In the genomic region with DNA sequence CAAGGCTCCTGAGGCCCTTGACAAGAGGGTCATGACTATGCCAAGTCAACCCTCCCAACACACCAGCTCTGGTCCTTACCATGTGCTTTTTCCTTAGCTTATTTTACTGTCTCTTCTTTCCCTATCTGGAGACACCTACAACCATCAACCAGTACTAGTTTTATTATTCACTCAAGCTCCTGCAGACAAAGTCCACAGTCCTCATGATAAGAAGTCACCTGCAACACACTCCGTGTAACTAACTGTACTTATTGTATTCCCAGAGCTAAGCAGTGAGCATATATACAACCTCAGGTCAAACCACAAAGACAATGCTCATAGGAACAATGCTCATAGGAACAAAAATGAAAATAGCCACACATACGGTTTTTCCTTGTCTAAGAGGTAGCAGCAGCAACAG, we compare ENCODE assay signal across 21 cellular contexts. TPM values are rescaled to one million over a fixed set of nuclear protein-coding genes. Genes with fewer than 3 reads are reported as not detected.
A peak's percentile ranks its signal among the peaks of the same experiment; 100 is the strongest.
DNase-seq lines count a peak whose midpoint lies in the region; ATAC-seq, FAIRE-seq and TF ChIP-seq lines count a peak whose summit lies in the region.
"Had no signal": no experiment of that assay in that cellular context is flagged by ENCODE, and none has a peak within 500 bp of the region (broad histone marks: within the 10 kb centered on the region; RNA-seq: fewer than 3 reads in every experiment).

No MANE protein-coding gene starts in this region.

- 76% methylated on average over 2 of the region's 2 CpGs for WGBS in HepG2 (ENCODE audit: low lambda C conversion rate)
- 58% methylated on average over 2 of the region's 2 CpGs for WGBS in right lobe of liver (ENCODE audit: insufficient coverage, low coverage, low lambda C conversion rate, missing lambda C conversion rate)
- WGBS in endodermal cell (ENCODE audit: insufficient coverage in 1 of 2, insufficient read length in 1 of 2), 2 experiments = 93 to 95% methylated on average over 2 of the region's 2 CpGs

- H3K27me3 ChIP-seq in HepG2 (ENCODE audit: control insufficient read depth in 1 of 2, insufficient read depth in 2 of 2, low read length in 2 of 2) (no peaks in the 10 kb centered on the region), right lobe of liver (no peaks in the 10 kb centered on the region), endodermal cell (ENCODE audit: control insufficient read depth, insufficient read depth, low read length, poor library complexity, severe bottlenecking) (no peaks in the 10 kb centered on the region)

- no peak overlapping the region for H3K4me3 Mint-ChIP-seq in endodermal cell
- no peak overlapping the region for H3K4me3 Mint-ChIP-seq in stimulated activated effector memory CD8-positive, alpha-beta T cell treated with anti-CD3 and anti-CD28 coated beads, Interleukin-12 subunit alpha, Interleukin-12 subunit beta, amount 100 ng/mL, for 72 hours
- no peak overlapping the region for H3K4me3 Mint-ChIP-seq in activated naive CD4-positive, alpha-beta T cell treated with anti-CD3 and anti-CD28 coated beads for 36 hours
- H3K4me3 Mint-ChIP-seq: B cell, GM23338, H9 had no signal

- no peak for TF ChIP-seq RAD21 in HepG2 (CRISPR knock-in tag; IDR thresholded peaks at IDR 0.05)

- peaks cover 85% of the 10 kb centered on the region for H3K36me3 Mint-ChIP-seq in endodermal cell (ENCODE audit: low read depth)
- H3K36me3 Mint-ChIP-seq in stimulated activated effector memory CD8-positive, alpha-beta T cell treated with anti-CD3 and anti-CD28 coated beads, Interleukin-12 subunit alpha, Interleukin-12 subunit beta, amount 100 ng/mL, for 72 hours = peaks cover 83% of the 10 kb centered on the region
- H3K36me3 Mint-ChIP-seq in activated naive CD4-positive, alpha-beta T cell treated with anti-CD3 and anti-CD28 coated beads for 36 hours (ENCODE audit: low read depth) = peaks cover 64% of the 10 kb centered on the region

- POLR2A ChIA-PET in HepG2 (lab: Yijun Ruan, JAX) = no interaction called here
- POLR2A ChIA-PET in RWPE1 (lab: Yijun Ruan, JAX; ENCODE audit: low non-redundant PET) = no interaction called here

- ATAC-seq in HepG2 (no peak), right lobe of liver (no peak), HG03280 (IDR thresholded peaks at IDR 0.05; ENCODE audit: unreplicated experiment) (no peak)
- no peak for ATAC-seq in stimulated activated effector memory CD8-positive, alpha-beta T cell treated with anti-CD3 and anti-CD28 coated beads, Interleukin-12 subunit alpha, Interleukin-12 subunit beta, amount 100 ng/mL, for 72 hours
- ATAC-seq: GM23338 had no signal

- H3K9ac ChIP-seq in HepG2 (ENCODE audit: insufficient read depth, low read depth, low read length) (no peak overlapping the region), endodermal cell (ENCODE audit: extremely low read depth, low read length, poor library complexity, severe bottlenecking) (no peak overlapping the region)
- H3K9ac ChIP-seq: KMS-11 had no signal

- H3K79me2 ChIP-seq in HepG2 (ENCODE audit: insufficient read depth, low read length) = peaks cover 6% of the 10 kb centered on the region

- TF ChIP-seq CTCF in HepG2 (CRISPR knock-in tag; IDR thresholded peaks at IDR 0.05) (no peak), right lobe of liver (IDR thresholded peaks at IDR 0.05) (no peak), RWPE1 (conservative IDR thresholded peaks at IDR 0.05; ENCODE audit: low read depth) (no peak), endodermal cell (conservative IDR thresholded peaks at IDR 0.05) (no peak)

- no peak for FAIRE-seq in HepG2 (lab: Jason Lieb, UNC)
- FAIRE-seq: G401.6 had no signal

- H3K27ac ChIP-seq in HepG2 (ENCODE audit: extremely low read length, insufficient read depth, low read length) (no peak overlapping the region), right lobe of liver (no peak overlapping the region), RWPE1 (peak overlapping the region; percentile 27; the same call in 1 of the 2 replicates), endodermal cell (ENCODE audit: low read depth, low read length) (no peak overlapping the region)
- H3K27ac ChIP-seq: C4-2B, KMS-11 had no signal

- H3K27ac Mint-ChIP-seq in endodermal cell = peak overlapping the region; percentile 10
- peak overlapping the region; percentile 38 for H3K27ac Mint-ChIP-seq in stimulated activated effector memory CD8-positive, alpha-beta T cell treated with anti-CD3 and anti-CD28 coated beads, Interleukin-12 subunit alpha, Interleukin-12 subunit beta, amount 100 ng/mL, for 72 hours
- H3K27ac Mint-ChIP-seq in activated naive CD4-positive, alpha-beta T cell treated with anti-CD3 and anti-CD28 coated beads for 36 hours = no peak overlapping the region
- H3K27ac Mint-ChIP-seq: B cell, GM23338, H9 had no signal

- H3K9me3 ChIP-seq in HepG2 (ENCODE audit: low read length) (no peaks in the 10 kb centered on the region), right lobe of liver (no peaks in the 10 kb centered on the region), endodermal cell (ENCODE audit: control insufficient read depth, low read length) (no peaks in the 10 kb centered on the region)

- intact Hi-C loops in HepG2 (cut with micrococcal nuclease; ENCODE audit: unreplicated experiment) = no loop called here
- intact Hi-C loops in right lobe of liver (cut with DNase I) = no loop called here
- intact Hi-C loops in activated naive CD4-positive, alpha-beta T cell treated with anti-CD3 and anti-CD28 coated beads for 36 hours (cut with micrococcal nuclease) = no loop called here

- TF ChIP-seq POLR2A in HepG2 (IDR thresholded peaks at IDR 0.05; ENCODE audit: insufficient read depth in 1 of 2, low read depth in 2 of 2, low read length in 2 of 2) (no peak), right lobe of liver (IDR thresholded peaks at IDR 0.05) (no peak)

- no peak for TF ChIP-seq EP300 in HepG2 (IDR thresholded peaks at IDR 0.05; ENCODE audit: low read depth in 2 of 2, low read length in 2 of 2)
- TF ChIP-seq EP300 in HepG2 (CRISPR knock-in tag; IDR thresholded peaks at IDR 0.05; ENCODE audit: borderline replicate concordance) = no peak

- H3K9me3 Mint-ChIP-seq in endodermal cell = no peaks in the 10 kb centered on the region
- H3K9me3 Mint-ChIP-seq in stimulated activated effector memory CD8-positive, alpha-beta T cell treated with anti-CD3 and anti-CD28 coated beads, Interleukin-12 subunit alpha, Interleukin-12 subunit beta, amount 100 ng/mL, for 72 hours = no peaks in the 10 kb centered on the region
- H3K9me3 Mint-ChIP-seq in activated naive CD4-positive, alpha-beta T cell treated with anti-CD3 and anti-CD28 coated beads for 36 hours = no peaks in the 10 kb centered on the region
- H3K9me3 Mint-ChIP-seq: GM23338, H9 had no signal

- no peaks in the 10 kb centered on the region for H3K27me3 Mint-ChIP-seq in endodermal cell (ENCODE audit: insufficient read depth)
- H3K27me3 Mint-ChIP-seq in activated naive CD4-positive, alpha-beta T cell treated with anti-CD3 and anti-CD28 coated beads for 36 hours (ENCODE audit: low read depth) = no peaks in the 10 kb centered on the region
- H3K27me3 Mint-ChIP-seq: B cell had no signal

- H3K4me2 ChIP-seq in HepG2 (ENCODE audit: low read depth, low read length) = no peak overlapping the region
- H3K4me2 ChIP-seq: GM23338, KMS-11 had no signal

- DNase-seq in HepG2 (ENCODE audit: low spot score) = no peak
- no peak for DNase-seq in right lobe of liver
- no peak for DNase-seq in RWPE1 (ENCODE audit: low spot score)
- no peak for DNase-seq in endodermal cell
- DNase-seq in stimulated activated effector memory CD8-positive, alpha-beta T cell treated with anti-CD3 and anti-CD28 coated beads, Interleukin-12 subunit alpha, Interleukin-12 subunit beta, amount 100 ng/mL, for 72 hours (ENCODE audit: low spot score in 2 of 2) = no peak
- no peak for DNase-seq in activated naive CD4-positive, alpha-beta T cell treated with anti-CD3 and anti-CD28 coated beads for 36 hours
- no peak for DNase-seq in NCI-H2196 (lab: John Stamatoyannopoulos, UW; ENCODE audit: unreplicated experiment)
- DNase-seq: H9, IMR-90, MM.1S, NCI-H2029, NCI-H446 treated with DMSO at 0.1 percent for 48 hours, NCI-H526 treated with DMSO at 0.1 percent for 48 hours, RPMI8226, SHP77 had no signal

- peaks cover 3% of the 10 kb centered on the region for H3K4me1 Mint-ChIP-seq in endodermal cell
- peaks cover 17% of the 10 kb centered on the region for H3K4me1 Mint-ChIP-seq in stimulated activated effector memory CD8-positive, alpha-beta T cell treated with anti-CD3 and anti-CD28 coated beads, Interleukin-12 subunit alpha, Interleukin-12 subunit beta, amount 100 ng/mL, for 72 hours
- H3K4me1 Mint-ChIP-seq in activated naive CD4-positive, alpha-beta T cell treated with anti-CD3 and anti-CD28 coated beads for 36 hours (ENCODE audit: low read depth) = peaks cover 5% of the 10 kb centered on the region
- H3K4me1 Mint-ChIP-seq: GM23338 had no signal

- H3K4me3 ChIP-seq in HepG2 (replicated peaks in 1 of 3; ENCODE audit: insufficient read depth in 1 of 3, low read depth in 2 of 3, low read length in 3 of 3) (no peak overlapping the region), right lobe of liver (no peak overlapping the region), endodermal cell (ENCODE audit: low read length) (no peak overlapping the region)
- H3K4me3 ChIP-seq: GM23338 had no signal

- CTCF ChIA-PET in HepG2 (lab: Yijun Ruan, JAX; ENCODE audit: low intra/inter-chr PET ratio, low total read pairs) (no interaction called here), RWPE1 (lab: Yijun Ruan, JAX) (interaction anchor here (1.1 kb wide), 1 partner anchor 15 kb away, joined by 5 read pairs; a partner anchor contains a TSS)
- CTCF ChIA-PET in activated naive CD4-positive, alpha-beta T cell treated with anti-CD3 and anti-CD28 coated beads for 36 hours (lab: Charles Lee) = no interaction called here

- no peak overlapping the region for H2AFZ ChIP-seq in HepG2 (ENCODE audit: low read length)
- H2AFZ ChIP-seq: GM23338 had no signal

- TSS peak; percentile 16 for BruUV-seq in HepG2 (replicated peaks; lab: Mats Ljungman, UMichigan)

- H3K4me1 ChIP-seq in HepG2 (ENCODE audit: insufficient read depth, low read length) (peaks cover 5% of the 10 kb centered on the region), right lobe of liver (peaks cover 0 to under 1% (median 0%) of the 10 kb centered on the region in 4 donors), endodermal cell (ENCODE audit: control insufficient read depth, insufficient read depth, low read length) (no peaks in the 10 kb centered on the region)

- in situ Hi-C loops in HepG2 (cut with HindIII; ENCODE audit: extremely low pct_ligation_motif_present, low pct_unique_long_range_greater_than_20kb) = no loop called here

- H3K36me3 ChIP-seq in HepG2 (replicated peaks in 1 of 2; ENCODE audit: control insufficient read depth in 1 of 2, insufficient read depth in 2 of 2, low read length in 2 of 2) (peaks cover 44 to 64% of the 10 kb centered on the region in 2 experiments), right lobe of liver (peaks cover 29 to 65% (median 47%) of the 10 kb centered on the region in 4 donors), endodermal cell (ENCODE audit: control insufficient read depth, insufficient read depth, low read length) (peaks cover 71% of the 10 kb centered on the region)

- peaks cover 16% of the 10 kb centered on the region for H4K20me1 ChIP-seq in HepG2 (ENCODE audit: insufficient read depth, low read length)

RNA-seq across cellular contexts. Expression of a gene that starts 15.3 kb away (rescaled TPM):
- total RNA-seq in HepG2 (2016; rRNA removed; fragmentation: Illumina TruSeq; extraction: Trizol) = 111 and 117 TPM in 2 replicates
- total RNA-seq in HepG2 (2016; cell fraction: cytosol; rRNA removed; fragmentation: Illumina TruSeq; extraction: Trizol; ENCODE audit: low read depth) = 101 TPM in 2 replicates
- total RNA-seq in HepG2 (2016; cell fraction: insoluble cytoplasmic fraction; rRNA removed; fragmentation: Illumina TruSeq; extraction: Trizol) = 102 and 113 TPM in 2 replicates
- 155 and 172 TPM in 2 replicates for total RNA-seq in HepG2 (2016; cell fraction: membrane; rRNA removed; fragmentation: Illumina TruSeq; extraction: Trizol)
- total RNA-seq in HepG2 (2016; cell fraction: nucleus; rRNA removed; fragmentation: Illumina TruSeq; extraction: Trizol) = 154 and 190 TPM in 2 replicates
- 74.9 and 85.0 TPM in 2 replicates for polyA plus RNA-seq in HepG2 (2011; rRNA removed)
- 38.5 and 48.3 TPM in 2 replicates for polyA plus RNA-seq in HepG2 (2011; cell fraction: cytosol; rRNA removed)
- polyA plus RNA-seq in HepG2 (2011; cell fraction: nucleus; rRNA removed) = 295 and 298 TPM in 2 replicates
- polyA plus RNA-seq in HepG2 (2012) = 127 and 129 TPM in 2 replicates
- 94.4 and 97.7 TPM in 2 replicates for polyA plus RNA-seq in HepG2 (2016; cell fraction: cytosol; fragmentation: Illumina TruSeq; extraction: Trizol; ENCODE audit: low read depth)
- 152 and 164 TPM in 2 replicates for polyA plus RNA-seq in HepG2 (2016; cell fraction: insoluble cytoplasmic fraction; fragmentation: Illumina TruSeq; extraction: Trizol; ENCODE audit: low read depth)
- polyA plus RNA-seq in HepG2 (2016; cell fraction: membrane; fragmentation: Illumina TruSeq; extraction: Trizol; ENCODE audit: low read depth) = 159 and 192 TPM in 2 replicates
- 441 and 444 TPM in 2 replicates for polyA plus RNA-seq in HepG2 (2016; cell fraction: nucleus; fragmentation: Illumina TruSeq; extraction: Trizol; ENCODE audit: insufficient read depth, low read depth)
- 173 and 261 TPM in 2 replicates for polyA minus RNA-seq in HepG2 (2011; rRNA and poly(A)+ RNA removed; ENCODE audit: low replicate concordance)
- polyA minus RNA-seq in HepG2 (2011; cell fraction: cytosol; rRNA and poly(A)+ RNA removed) = 69.5 and 79.1 TPM in 2 replicates
- polyA minus RNA-seq in HepG2 (2011; cell fraction: nucleus; rRNA and poly(A)+ RNA removed) = 148 and 157 TPM in 2 replicates
- 100 to 1,000 TPM in 2 of 6 experiments, 10 to 100 TPM in 4; 89.8 to 155 (median 99.1) TPM for total RNA-seq in right lobe of liver
- total RNA-seq in endodermal cell = 100 to 1,000 TPM; 230 to 270 TPM
- polyA plus RNA-seq in endodermal cell (2013, experiment 1 of 2) = 153 TPM
- 140 TPM for polyA plus RNA-seq in endodermal cell (2013, experiment 2 of 2)
- total RNA-seq in activated naive CD4-positive, alpha-beta T cell treated with anti-CD3 and anti-CD28 coated beads for 36 hours = 100 to 1,000 TPM; 328 to 353 TPM
